Comparison of ENCODE assay signal across 10 cellular contexts in genomic region chr7:77266162-77266807, GRCh38.
DNase-seq lines count a peak whose midpoint lies in the region; ATAC-seq and TF ChIP-seq lines count a peak whose summit lies in the region.
"Had no signal": no experiment of that assay in that cellular context is flagged by ENCODE, and none has a peak within 500 bp of the region (broad histone marks: within the 10 kb centered on the region; RNA-seq: fewer than 3 reads in every experiment).

No MANE protein-coding gene starts in this region.

- no peaks in the 10 kb centered on the region for H3K36me3 ChIP-seq in SK-N-SH (replicated peaks in 1 of 2; ENCODE audit: control insufficient read depth in 1 of 2, insufficient read depth in 2 of 2, low read length in 1 of 2)

- H3K9me2 ChIP-seq in SK-N-SH, result no peaks in the 10 kb centered on the region

- no peak overlapping the region for H3K4me2 ChIP-seq in SK-N-SH

- H3K27me3 Mint-ChIP-seq in activated naive CD8-positive, alpha-beta T cell treated with anti-CD3 and anti-CD28 coated beads, Interleukin-2, amount 10 ng/mL, durations not matched to agents 7 days and 5 days, result no peaks in the 10 kb centered on the region
- no peaks in the 10 kb centered on the region for H3K27me3 Mint-ChIP-seq in MCF 10A (ENCODE audit: insufficient read depth, unreplicated experiment)
- H3K27me3 Mint-ChIP-seq: brain had no signal

- no TSS peak for BruUV-seq in MCF 10A (replicated peaks; lab: Mats Ljungman, UMichigan)

- CTCF ChIA-PET in SK-N-SH (lab: Yijun Ruan, JAX) (interaction anchor here (1.2 kb wide), 2 partner anchors 19 kb away, joined by 3 to 4 read pairs; no protein-coding TSS in a partner anchor), MCF 10A (lab: Yijun Ruan, JAX) (interaction anchor here (1.1 kb wide), 1 partner anchor 66 kb away, joined by 3 read pairs; no protein-coding TSS in a partner anchor)

- intact Hi-C loops in MCF 10A (cut with micrococcal nuclease), result no loop called here

- H3K79me2 ChIP-seq in SK-N-SH (ENCODE audit: insufficient read depth), result no peaks in the 10 kb centered on the region

- H3K27ac ChIP-seq in SK-N-SH (ENCODE audit: low read depth in 2 of 2, low read length in 1 of 2), result no peak overlapping the region

- H2AFZ ChIP-seq in SK-N-SH (ENCODE audit: low read depth), result no peak overlapping the region

- WGBS in SK-N-SH (ENCODE audit: low lambda C conversion rate), result 81% methylated on average over 2 of the region's 2 CpGs

- TF ChIP-seq EP300 in SK-N-SH (IDR thresholded peaks at IDR 0.05; ENCODE audit: borderline replicate concordance in 1 of 2, low read depth in 1 of 2, low read length in 1 of 2), result no peak

- no peaks in the 10 kb centered on the region for H3K9me3 Mint-ChIP-seq in activated naive CD8-positive, alpha-beta T cell treated with anti-CD3 and anti-CD28 coated beads, Interleukin-2, amount 10 ng/mL, durations not matched to agents 7 days and 5 days
- H3K9me3 Mint-ChIP-seq in MCF 10A (ENCODE audit: unreplicated experiment), result no peaks in the 10 kb centered on the region

- H3K27ac Mint-ChIP-seq in activated naive CD8-positive, alpha-beta T cell treated with anti-CD3 and anti-CD28 coated beads, Interleukin-2, amount 10 ng/mL, durations not matched to agents 7 days and 5 days, result no peak overlapping the region
- H3K27ac Mint-ChIP-seq in MCF 10A (ENCODE audit: low read depth, unreplicated experiment), result no peak overlapping the region
- H3K27ac Mint-ChIP-seq: brain had no signal

- DNase-seq in activated naive CD8-positive, alpha-beta T cell treated with anti-CD3 and anti-CD28 coated beads, Interleukin-2, amount 10 ng/mL, durations not matched to agents 7 days and 5 days, result no peak
- DNase-seq in SK-N-SH (no peak), MCF 10A (ENCODE audit: unreplicated experiment) (no peak), NCI-H1105 treated with DMSO at 0.1 percent for 48 hours (lab: John Stamatoyannopoulos, UW) (no peak)
- no peak for DNase-seq in activated CD4-positive, alpha-beta T cell treated with anti-CD3 and anti-CD28 coated beads for 1 hour
- DNase-seq: DMS79 treated with DMSO at 0.1 percent for 48 hours had no signal

- no peaks in the 10 kb centered on the region for H3K36me3 Mint-ChIP-seq in activated naive CD8-positive, alpha-beta T cell treated with anti-CD3 and anti-CD28 coated beads, Interleukin-2, amount 10 ng/mL, durations not matched to agents 7 days and 5 days
- H3K36me3 Mint-ChIP-seq in MCF 10A (ENCODE audit: insufficient read depth, unreplicated experiment), result peaks cover 5% of the 10 kb centered on the region

- no peak for TF ChIP-seq RAD21 in SK-N-SH (IDR thresholded peaks at IDR 0.05; ENCODE audit: low read length)

- H3K27me3 ChIP-seq in SK-N-SH (ENCODE audit: insufficient read depth), result no peaks in the 10 kb centered on the region

- H3K4me1 ChIP-seq in SK-N-SH (ENCODE audit: control insufficient read depth in 1 of 2, insufficient read depth in 2 of 2, low read depth in 1 of 2, low read length in 1 of 2), result no peaks in the 10 kb centered on the region

- no peak overlapping the region for H3K9ac ChIP-seq in SK-N-SH

- H3K4me3 Mint-ChIP-seq in activated naive CD8-positive, alpha-beta T cell treated with anti-CD3 and anti-CD28 coated beads, Interleukin-2, amount 10 ng/mL, durations not matched to agents 7 days and 5 days, result no peak overlapping the region
- H3K4me3 Mint-ChIP-seq in MCF 10A (ENCODE audit: unreplicated experiment), result no peak overlapping the region
- H3K4me3 Mint-ChIP-seq: brain had no signal

- ATAC-seq in GM18858 (IDR thresholded peaks at IDR 0.05; ENCODE audit: unreplicated experiment), result peak; percentile 87
- ATAC-seq in GM21367 (IDR thresholded peaks at IDR 0.05; ENCODE audit: unreplicated experiment), result peak; percentile 64
- peak; percentile 79 for ATAC-seq in HG03135 (IDR thresholded peaks at IDR 0.05; ENCODE audit: unreplicated experiment)
- peak; percentile 50 for ATAC-seq in activated naive CD8-positive, alpha-beta T cell treated with anti-CD3 and anti-CD28 coated beads, Interleukin-2, amount 10 ng/mL, durations not matched to agents 7 days and 5 days (ENCODE audit: low read depth)

- H3K9me3 ChIP-seq in SK-N-SH, result no peaks in the 10 kb centered on the region

- H3K4me3 ChIP-seq in SK-N-SH (ENCODE audit: low read depth in 2 of 2, low read length in 1 of 2), result no peak overlapping the region

- H4K20me1 ChIP-seq in SK-N-SH (ENCODE audit: insufficient read depth), result no peaks in the 10 kb centered on the region

- peaks cover 3% of the 10 kb centered on the region for H3K4me1 Mint-ChIP-seq in activated naive CD8-positive, alpha-beta T cell treated with anti-CD3 and anti-CD28 coated beads, Interleukin-2, amount 10 ng/mL, durations not matched to agents 7 days and 5 days
- no peaks in the 10 kb centered on the region for H3K4me1 Mint-ChIP-seq in MCF 10A (ENCODE audit: insufficient read depth, unreplicated experiment)
- H3K4me1 Mint-ChIP-seq: brain had no signal

- TF ChIP-seq CTCF in SK-N-SH (IDR thresholded peaks at IDR 0.05) (no peak), MCF 10A (IDR thresholded peaks at IDR 0.05; ENCODE audit: unreplicated experiment) (no peak)

- no peaks in the 10 kb centered on the region for H3F3A ChIP-seq in SK-N-SH (replicated peaks; ENCODE audit: insufficient read depth)

- POLR2A ChIA-PET in activated naive CD8-positive, alpha-beta T cell treated with anti-CD3 and anti-CD28 coated beads, Interleukin-2, amount 10 ng/mL, durations not matched to agents 7 days and 5 days (lab: Charles Lee), result no interaction called here
- POLR2A ChIA-PET in SK-N-SH (lab: Yijun Ruan, JAX), result no interaction called here
- POLR2A ChIA-PET in MCF 10A (lab: Yijun Ruan, JAX), result no interaction called here

TF ChIP-seq in SK-N-SH, 30 proteins besides CTCF, POLR2A, EP300 and RAD21 (continues in another document):
- TF ChIP-seq RXRA (IDR thresholded peaks at IDR 0.05; ENCODE audit: borderline replicate concordance, low read depth), result no peak
- TF ChIP-seq, protein P1, sequence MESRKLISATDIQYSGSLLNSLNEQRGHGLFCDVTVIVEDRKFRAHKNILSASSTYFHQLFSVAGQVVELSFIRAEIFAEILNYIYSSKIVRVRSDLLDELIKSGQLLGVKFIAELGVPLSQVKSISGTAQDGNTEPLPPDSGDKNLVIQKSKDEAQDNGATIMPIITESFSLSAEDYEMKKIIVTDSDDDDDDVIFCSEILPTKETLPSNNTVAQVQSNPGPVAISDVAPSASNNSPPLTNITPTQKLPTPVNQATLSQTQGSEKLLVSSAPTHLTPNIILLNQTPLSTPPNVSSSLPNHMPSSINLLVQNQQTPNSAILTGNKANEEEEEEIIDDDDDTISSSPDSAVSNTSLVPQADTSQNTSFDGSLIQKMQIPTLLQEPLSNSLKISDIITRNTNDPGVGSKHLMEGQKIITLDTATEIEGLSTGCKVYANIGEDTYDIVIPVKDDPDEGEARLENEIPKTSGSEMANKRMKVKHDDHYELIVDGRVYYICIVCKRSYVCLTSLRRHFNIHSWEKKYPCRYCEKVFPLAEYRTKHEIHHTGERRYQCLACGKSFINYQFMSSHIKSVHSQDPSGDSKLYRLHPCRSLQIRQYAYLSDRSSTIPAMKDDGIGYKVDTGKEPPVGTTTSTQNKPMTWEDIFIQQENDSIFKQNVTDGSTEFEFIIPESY (IDR thresholded peaks at IDR 0.05; ENCODE audit: borderline replicate concordance, low read depth), result no peak
- no peak for TF ChIP-seq GABPA (IDR thresholded peaks at IDR 0.05; ENCODE audit: low read depth)
- TF ChIP-seq, protein P2, sequence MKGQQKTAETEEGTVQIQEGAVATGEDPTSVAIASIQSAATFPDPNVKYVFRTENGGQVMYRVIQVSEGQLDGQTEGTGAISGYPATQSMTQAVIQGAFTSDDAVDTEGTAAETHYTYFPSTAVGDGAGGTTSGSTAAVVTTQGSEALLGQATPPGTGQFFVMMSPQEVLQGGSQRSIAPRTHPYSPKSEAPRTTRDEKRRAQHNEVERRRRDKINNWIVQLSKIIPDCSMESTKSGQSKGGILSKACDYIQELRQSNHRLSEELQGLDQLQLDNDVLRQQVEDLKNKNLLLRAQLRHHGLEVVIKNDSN (IDR thresholded peaks at IDR 0.05; ENCODE audit: borderline replicate concordance, low read depth), result no peak
- TF ChIP-seq YY1 (IDR thresholded peaks at IDR 0.05; ENCODE audit: low read depth), result no peak
- no peak for TF ChIP-seq RFX5 (IDR thresholded peaks at IDR 0.05; ENCODE audit: low read length)
- TF ChIP-seq, protein P3, sequence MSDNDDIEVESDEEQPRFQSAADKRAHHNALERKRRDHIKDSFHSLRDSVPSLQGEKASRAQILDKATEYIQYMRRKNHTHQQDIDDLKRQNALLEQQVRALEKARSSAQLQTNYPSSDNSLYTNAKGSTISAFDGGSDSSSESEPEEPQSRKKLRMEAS (IDR thresholded peaks at IDR 0.05; ENCODE audit: low read depth), result no peak
- TF ChIP-seq POLR2AphosphoS5 (IDR thresholded peaks at IDR 0.05; ENCODE audit: low read depth, low read length), result no peak
- TF ChIP-seq NRF1 (IDR thresholded peaks at IDR 0.05; ENCODE audit: low read depth, low read length), result no peak
- TF ChIP-seq ELF1 (IDR thresholded peaks at IDR 0.05), result no peak
- TF ChIP-seq FOSL2 (IDR thresholded peaks at IDR 0.05; ENCODE audit: borderline replicate concordance, low read depth), result no peak
- TF ChIP-seq MXI1 (IDR thresholded peaks at IDR 0.05; ENCODE audit: low read depth, low read length), result no peak
- no peak for TF ChIP-seq TAF1 (IDR thresholded peaks at IDR 0.05; ENCODE audit: borderline replicate concordance, low read depth, low read length)
